In genomic region chr18:37156330-37156942, GRCh38 we compare ENCODE assay signal across 20 cellular contexts.
DNase-seq lines count a peak whose midpoint lies in the region; ATAC-seq, FAIRE-seq and TF ChIP-seq lines count a peak whose summit lies in the region.
"Had no signal": no experiment of that assay in that cellular context is flagged by ENCODE, and none has a peak within 500 bp of the region (broad histone marks: within the 10 kb centered on the region; RNA-seq: fewer than 3 reads in every experiment).

No MANE protein-coding gene starts in this region.

- H3K36me3 Mint-ChIP-seq in activated T-cell treated with anti-CD3 and anti-CD28 coated beads, Interleukin-2, amount 50 U/mL, for 4 hours (ENCODE audit: insufficient read depth), result peaks cover 6% of the 10 kb centered on the region

- in situ Hi-C loops in GM13976 (cut with MboI; ENCODE audit: low sequenced_read_pairs, unreplicated experiment), result no loop called here

- ATAC-seq in left colon, result peak; percentile 84
- ATAC-seq in activated T-cell treated with anti-CD3 and anti-CD28 coated beads, Interleukin-2, amount 50 U/mL, for 4 hours, result no peak
- no peak for ATAC-seq in HG03039 (IDR thresholded peaks at IDR 0.05; ENCODE audit: unreplicated experiment)
- ATAC-seq: GM12878 had no signal

- H3K27me3 Mint-ChIP-seq in activated T-cell treated with anti-CD3 and anti-CD28 coated beads, Interleukin-2, amount 50 U/mL, for 4 hours (ENCODE audit: low read depth), result no peaks in the 10 kb centered on the region

- DNase-seq in LNCaP clone FGC (ENCODE audit: low read depth) (peak; percentile 28), SKM-1 (lab: John Stamatoyannopoulos, UW; ENCODE audit: unreplicated experiment) (peak; percentile 23), bronchial epithelial cell (ENCODE audit: low read depth) (peak; percentile 12), left colon (no peak), GF-D8 (lab: John Stamatoyannopoulos, UW) (no peak), GM13976 (ENCODE audit: low spot score) (no peak)
- DNase-seq in activated T-cell treated with anti-CD3 and anti-CD28 coated beads, Interleukin-2, amount 50 U/mL, for 4 hours, result no peak
- DNase-seq: Caco-2, DND-41, HCEC 1CT, KG1, NCI-H1105, NCI-H187 treated with DMSO at 0.1 percent for 48 hours, NCI-H69, RPMI8226, T-helper 1 cell had no signal

- intact Hi-C loops in left colon (cut with DNase I, micrococcal nuclease), result no loop called here

- H3K4me1 Mint-ChIP-seq in activated T-cell treated with anti-CD3 and anti-CD28 coated beads, Interleukin-2, amount 50 U/mL, for 4 hours (ENCODE audit: low read depth), result no peaks in the 10 kb centered on the region

- FAIRE-seq in bronchial epithelial cell (lab: Jason Lieb, UNC), result peak; percentile 23
- FAIRE-seq: G401.6, GM12878, GM18507 had no signal

- no peaks in the 10 kb centered on the region for H3K36me3 ChIP-seq in bronchial epithelial cell (ENCODE audit: control insufficient read depth, insufficient read depth, low read length)

- no peak overlapping the region for H3K4me3 ChIP-seq in LNCaP clone FGC (ENCODE audit: low read depth, low read length)
- no peak overlapping the region for H3K4me3 ChIP-seq in bronchial epithelial cell (ENCODE audit: low read depth, low read length)
- H3K4me3 ChIP-seq: GM12878 had no signal

- TF ChIP-seq CTCF in LNCaP clone FGC (IDR thresholded peaks at IDR 0.05; ENCODE audit: control insufficient read depth, extremely low read depth, insufficient read depth) (no peak), bronchial epithelial cell (IDR thresholded peaks at IDR 0.05; ENCODE audit: insufficient read depth, low read length, severe bottlenecking) (no peak), GM13976 (IDR thresholded peaks at IDR 0.05; ENCODE audit: borderline replicate concordance, control extremely low read depth, extremely low read depth, insufficient read depth, missing control alignments) (no peak)

- no peaks in the 10 kb centered on the region for H3K27me3 ChIP-seq in bronchial epithelial cell (ENCODE audit: control insufficient read depth, insufficient read depth, low read length)

- no peaks in the 10 kb centered on the region for H3K9me3 Mint-ChIP-seq in activated T-cell treated with anti-CD3 and anti-CD28 coated beads, Interleukin-2, amount 50 U/mL, for 4 hours

- H3K4me3 Mint-ChIP-seq in activated T-cell treated with anti-CD3 and anti-CD28 coated beads, Interleukin-2, amount 50 U/mL, for 4 hours, result no peak overlapping the region

Comparison
In these comparisons a context has a peak if more than half of its experiments do, and no peak if none do; other contexts are left out.
1. DNase-seq: peak in LNCaP clone FGC (single experiment), SKM-1 (single experiment) and bronchial epithelial cell (single experiment); none in left colon (0 of 2), GF-D8 (single experiment), activated T-cell treated with anti-CD3 and anti-CD28 coated beads, Interleukin-2, amount 50 U/mL, for 4 hours (single experiment) and GM13976 (single experiment).